Comparison of ENCODE assay signal across 12 cellular contexts in the genomic region with DNA sequence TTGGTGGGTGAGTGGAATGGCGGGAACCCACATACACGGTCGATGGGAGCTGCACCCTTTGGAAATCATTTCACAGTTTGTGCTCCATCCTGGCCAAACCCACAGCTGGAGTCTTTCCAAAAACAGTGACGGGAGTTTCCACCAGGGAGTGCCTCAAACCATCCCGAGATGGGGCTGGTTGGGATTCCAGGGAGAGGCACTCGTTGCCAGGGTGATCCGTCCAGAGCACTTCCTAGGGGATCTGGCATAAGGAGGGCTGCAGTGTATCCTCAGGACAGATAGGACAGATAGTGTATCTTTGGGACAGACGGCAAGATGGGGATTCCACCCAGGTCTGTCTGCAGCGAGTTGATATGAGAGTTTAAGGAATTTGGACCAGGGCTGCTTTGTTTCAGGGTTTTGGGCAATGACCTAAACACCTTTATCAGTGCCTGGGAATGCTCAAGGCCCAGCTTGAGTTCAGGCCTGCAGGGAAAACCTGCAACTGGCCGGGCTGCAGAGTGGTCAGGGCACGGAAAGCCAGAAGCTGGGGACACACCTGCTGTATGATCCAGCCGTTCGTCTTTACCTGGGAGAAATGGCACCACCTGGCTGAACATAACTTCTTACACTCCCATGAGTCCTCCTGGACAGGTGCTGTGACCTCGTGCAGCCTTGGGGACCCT. TPM values are rescaled to one million over a fixed set of nuclear protein-coding genes. Genes with fewer than 3 reads are reported as not detected.
DNase-seq lines count a peak whose midpoint lies in the region; ATAC-seq, FAIRE-seq and TF ChIP-seq lines count a peak whose summit lies in the region.
"Had no signal": no experiment of that assay in that cellular context is flagged by ENCODE, and none has a peak within 500 bp of the region (broad histone marks: within the 10 kb centered on the region; RNA-seq: fewer than 3 reads in every experiment).

No MANE protein-coding gene starts in this region.

- peaks cover 12 to 55% of the 10 kb centered on the region in 2 experiments; a peak in 4 of 5 replicates for H3K4me1 ChIP-seq in K562 (replicated peaks in 1 of 2; ENCODE audit: control insufficient read depth in 2 of 2, insufficient read depth in 2 of 2, low read length in 2 of 2)
- H3K4me1 ChIP-seq in mesendoderm (ENCODE audit: control insufficient read depth, low read depth, low read length): peaks cover 5% of the 10 kb centered on the region
- H3K4me1 ChIP-seq in upper lobe of left lung: peaks cover 51 to 63% (median 53%) of the 10 kb centered on the region in 4 donors

- H2BK5ac ChIP-seq in mesendoderm (ENCODE audit: low read length): no peak overlapping the region

- ATAC-seq in K562 (no peak), upper lobe of left lung (ENCODE audit: low FRiP score in 2 of 2) (no peak), GM18868 (IDR thresholded peaks at IDR 0.05; ENCODE audit: unreplicated experiment) (no peak)

- no peak overlapping the region for H3K9ac ChIP-seq in K562 (ENCODE audit: insufficient read depth in 1 of 2, low read depth in 2 of 2, low read length in 2 of 2)
- H3K9ac ChIP-seq in mesendoderm (ENCODE audit: low read length): no peak overlapping the region
- H3K9ac ChIP-seq: KMS-11 had no signal

- H2BK15ac ChIP-seq in mesendoderm (replicated peaks; ENCODE audit: low read depth): no peak overlapping the region

- H4K8ac ChIP-seq in mesendoderm (ENCODE audit: low read depth, low read length): no peak overlapping the region

- H3K18ac ChIP-seq in mesendoderm (ENCODE audit: low read length): no peak overlapping the region

- TF ChIP-seq EP300 in K562 (IDR thresholded peaks at IDR 0.05; ENCODE audit: low read length): no peak
- no peak for TF ChIP-seq EP300 in upper lobe of left lung (IDR thresholded peaks at IDR 0.05)

- 65% methylated on average over 14 of the region's 14 CpGs for WGBS in K562 (ENCODE audit: insufficient coverage, low coverage, missing lambda C conversion rate)
- no CpG with 5 or more reads among the region's 14 CpGs for WGBS in mesendoderm (ENCODE audit: extremely low coverage, insufficient coverage, low lambda C conversion rate)
- 60 to 71% methylated on average over 12 to 14 of the region's 14 CpGs for WGBS in upper lobe of left lung, 2 donors

- no peak overlapping the region for H2BK120ac ChIP-seq in mesendoderm (ENCODE audit: low read depth, low read length)

- H3K36me3 ChIP-seq in K562 (ENCODE audit: control insufficient read depth, insufficient read depth, low read length) (no peaks in the 10 kb centered on the region), mesendoderm (ENCODE audit: control insufficient read depth, insufficient read depth, low read length) (no peaks in the 10 kb centered on the region), upper lobe of left lung (no peaks in the 10 kb centered on the region)
- H3K36me3 ChIP-seq: thyroid gland had no signal

- BruUV-seq in K562 (replicated peaks; lab: Mats Ljungman, UMichigan): no TSS peak

- H4K20me1 ChIP-seq in K562 (replicated peaks; ENCODE audit: control insufficient read depth, insufficient read depth, low read length): no peaks in the 10 kb centered on the region

- TF ChIP-seq CTCF in K562 (IDR thresholded peaks at IDR 0.05 in 2 of 3, conservative IDR thresholded peaks at IDR 0.05 in 1 of 3; ENCODE audit: insufficient read depth in 2 of 3, low read depth in 1 of 3, low read length in 3 of 3): no peak
- TF ChIP-seq CTCF in upper lobe of left lung (IDR thresholded peaks at IDR 0.05): no peak

- no peaks in the 10 kb centered on the region for H3K9me3 ChIP-seq in K562 (replicated peaks; ENCODE audit: control insufficient read depth, insufficient read depth, low read depth, low read length)
- no peaks in the 10 kb centered on the region for H3K9me3 ChIP-seq in upper lobe of left lung
- H3K9me3 ChIP-seq: thyroid gland had no signal

- TF ChIP-seq POLR2A in K562 (conservative IDR thresholded peaks at IDR 0.05) (no peak), upper lobe of left lung (IDR thresholded peaks at IDR 0.05) (no peak)

- peaks cover 13% of the 10 kb centered on the region; the same call in 2 of the 3 replicates for H3K79me2 ChIP-seq in K562 (ENCODE audit: control insufficient read depth, insufficient read depth, low read length)
- peaks cover 4% of the 10 kb centered on the region for H3K79me2 ChIP-seq in mesendoderm (ENCODE audit: control insufficient read depth, insufficient read depth, low read length)

- H3K27me3 ChIP-seq in K562 (ENCODE audit: control insufficient read depth in 2 of 2, insufficient read depth in 2 of 2, low read length in 2 of 2) (no peaks in the 10 kb centered on the region), mesendoderm (ENCODE audit: insufficient read depth, low read length, poor library complexity) (no peaks in the 10 kb centered on the region), upper lobe of left lung (no peaks in the 10 kb centered on the region)
- H3K27me3 ChIP-seq: thyroid gland had no signal

- H3K79me1 ChIP-seq in mesendoderm (ENCODE audit: low read length): peaks cover 5% of the 10 kb centered on the region

- H4K5ac ChIP-seq in mesendoderm (ENCODE audit: low read length): no peak overlapping the region

- FAIRE-seq in K562 (lab: Jason Lieb, UNC): no peak

- H3K4me3 ChIP-seq in K562 (no peak overlapping the region), mesendoderm (ENCODE audit: low read length) (no peak overlapping the region), upper lobe of left lung (no peak overlapping the region)
- H3K4me3 ChIP-seq: thyroid gland had no signal

- no peak for TF ChIP-seq RAD21 in K562 (CRISPR knock-in tag; conservative IDR thresholded peaks at IDR 0.05 in 1 of 2, IDR thresholded peaks at IDR 0.05 in 1 of 2)

- peak; percentile 51 for DNase-seq in activated effector memory CD4-positive, alpha-beta T cell treated with anti-CD3 and anti-CD28 coated beads, Interleukin-2, amount 50 U/mL, for 16 hours
- no peak for DNase-seq in activated effector memory CD4-positive, alpha-beta T cell treated with Interleukin-2 at 50 U/mL for 16 hours
- DNase-seq in K562 (ENCODE audit: extremely low read depth in 1 of 4, low spot score in 3 of 4) (no peak), mesendoderm (peak; percentile 80), upper lobe of left lung (no peak), HEK293T (ENCODE audit: extremely low spot score) (no peak), activated gamma-delta T cell treated with Interleukin-2 at 50 U/mL for 16 hours (no peak)
- DNase-seq: ACHN, erythroblast, thyroid gland had no signal

- H3K4ac ChIP-seq in mesendoderm (ENCODE audit: low read depth, low read length): no peak overlapping the region

- H3K27ac ChIP-seq in K562 (ENCODE audit: extremely low read depth, low read depth, low read length) (no peak overlapping the region), mesendoderm (ENCODE audit: low read depth, low read length) (no peak overlapping the region), upper lobe of left lung (peak overlapping the region in 3 of 4 donors; percentile 27 to 97 (median 91))
- H3K27ac ChIP-seq: KMS-11 had no signal

- no peak overlapping the region for H2AK5ac ChIP-seq in mesendoderm (ENCODE audit: low read length)

- no peak overlapping the region for H3K23ac ChIP-seq in mesendoderm (ENCODE audit: low read length)

- no peak overlapping the region for H3K4me2 ChIP-seq in K562 (ENCODE audit: insufficient read depth, low read length)
- H3K4me2 ChIP-seq in mesendoderm (ENCODE audit: low read length): no peak overlapping the region
- H3K4me2 ChIP-seq: KMS-11 had no signal

- intact Hi-C loops in K562 (cut with micrococcal nuclease): loop anchor here (5.0 kb wide), 2 partner anchors 251 to 301 kb away; a partner anchor contains a TSS

- no peak overlapping the region for H2AFZ ChIP-seq in K562 (ENCODE audit: low read depth, low read length)

- peaks cover 4% of the 10 kb centered on the region for H3K9me1 ChIP-seq in K562 (ENCODE audit: control insufficient read depth, insufficient read depth, low read length)

- POLR2A ChIA-PET in K562 (lab: Yijun Ruan, JAX) (interaction anchor here (0.6 to 0.7 kb wide), 2 partner anchors 75 to 275 kb away, joined by 3 read pairs; no protein-coding TSS in a partner anchor), HEK293T (lab: Yijun Ruan, JAX) (no interaction called here)

- in situ Hi-C loops in K562 (cut with MboI): no loop called here

- CTCF ChIA-PET in K562 (lab: Yijun Ruan, JAX; ENCODE audit: low intra/inter-chr PET ratio): interaction anchor here (0.7 to 6.1 kb wide), 3 partner anchors 148 to 189 kb away, joined by 3 to 100 read pairs (median 4); no protein-coding TSS in a partner anchor
- CTCF ChIA-PET in HEK293T (lab: Yijun Ruan, JAX): interaction anchor here (1.6 kb wide), 1 partner anchor 151 kb away, joined by 8 read pairs; no protein-coding TSS in a partner anchor

- H3K56ac ChIP-seq in mesendoderm (ENCODE audit: low read length): no peak overlapping the region

TF ChIP-seq in K562, 482 proteins besides CTCF, POLR2A, EP300 and RAD21 (continues in another document):
- TF ChIP-seq CBFA2T3 (IDR thresholded peaks at IDR 0.05): peak; percentile 34
- peak; percentile 38 for TF ChIP-seq NFIC (IDR thresholded peaks at IDR 0.05)

TF ChIP-seq in HEK293T, 16 proteins besides CTCF, POLR2A, EP300 and RAD21 (continues in another document):
- TF ChIP-seq ELF4 (IDR thresholded peaks at IDR 0.05): no peak
- no peak for TF ChIP-seq BHLHE40 (IDR thresholded peaks at IDR 0.05; ENCODE audit: borderline replicate concordance)
- no peak for TF ChIP-seq SUZ12 (IDR thresholded peaks at IDR 0.05)
- no peak for TF ChIP-seq HDGF (IDR thresholded peaks at IDR 0.05; ENCODE audit: borderline replicate concordance)
- no peak for TF ChIP-seq NFRKB (IDR thresholded peaks at IDR 0.05)

RNA-seq across cellular contexts. Expression of a gene that starts 3.4 kb away (rescaled TPM):
- 120 and 232 TPM in 2 replicates for total RNA-seq in K562 (2011; cell fraction: chromatin; rRNA removed; ENCODE audit: low replicate concordance)
- 126 and 138 TPM in 2 replicates for total RNA-seq in K562 (2011; cell fraction: nucleolus; rRNA removed)
- 113 and 131 TPM in 2 replicates for total RNA-seq in K562 (2011; cell fraction: nucleoplasm; rRNA removed)
- total RNA-seq in K562 (2014; rRNA removed) (11.0 and 16.7 TPM in 2 replicates), K562 (2014; rRNA removed; fragmentation: Illumina TruSeq; extraction: Trizol) (7.6 and 9.2 TPM in 2 replicates), K562 (2015; rRNA removed; fragmentation: Illumina TruSeq; extraction: Trizol) (9.2 and 9.5 TPM in 2 replicates), K562 (2021) (24.2 and 24.6 TPM in 2 replicates), upper lobe of left lung (10 to 100 TPM; 19.9 to 89.1 (median 32.5) TPM)
- polyA plus RNA-seq in K562 (2011; rRNA removed) (15.6 and 25.2 TPM in 2 replicates), K562 (2014; fragmentation: Illumina TruSeq; extraction: Trizol) (18.0 and 21.0 TPM in 2 replicates), K562 (2014; fragmentation: Nextera tagmentation; extraction: Ambion mirVana) (1 to 10 TPM; 1.1 to 2.9 TPM), K562 (2014; rRNA removed) (18.3 and 21.2 TPM in 2 replicates)
- polyA plus RNA-seq in K562 (2011; cell fraction: cytosol; rRNA removed): 9.5 and 12.5 TPM in 2 replicates
- 152 and 163 TPM in 2 replicates for polyA plus RNA-seq in K562 (2011; cell fraction: nucleus; rRNA removed)
- 16.7 and 35.4 TPM in 2 replicates for polyA plus RNA-seq in K562 (2012)
- 6.4 and 6.5 TPM in 2 replicates for polyA minus RNA-seq in K562 (2011; rRNA and poly(A)+ RNA removed)
- 3.6 and 8.4 TPM in 2 replicates for polyA minus RNA-seq in K562 (2011; cell fraction: cytosol; rRNA and poly(A)+ RNA removed)
- 33.5 and 49.3 TPM in 2 replicates for polyA minus RNA-seq in K562 (2011; cell fraction: nucleus; rRNA and poly(A)+ RNA removed)
- polyA plus RNA-seq in mesendoderm (2013, experiment 1 of 2): 17.3 TPM
- 17.4 TPM for polyA plus RNA-seq in mesendoderm (2013, experiment 2 of 2)

Comparison
In these comparisons a context has a peak if more than half of its experiments do, and no peak if none do; other contexts are left out.
1. DNase-seq: peak in activated effector memory CD4-positive, alpha-beta T cell treated with anti-CD3 and anti-CD28 coated beads, Interleukin-2, amount 50 U/mL, for 16 hours (single experiment) and mesendoderm (single experiment); none in activated effector memory CD4-positive, alpha-beta T cell treated with Interleukin-2 at 50 U/mL for 16 hours (single experiment), K562 (0 of 4), upper lobe of left lung (0 of 2), HEK293T (single experiment) and activated gamma-delta T cell treated with Interleukin-2 at 50 U/mL for 16 hours (single experiment).
2. H3K27ac ChIP-seq: peak in upper lobe of left lung (3 of 4); none in K562 (single experiment) and mesendoderm (single experiment).